In the genomic region with DNA sequence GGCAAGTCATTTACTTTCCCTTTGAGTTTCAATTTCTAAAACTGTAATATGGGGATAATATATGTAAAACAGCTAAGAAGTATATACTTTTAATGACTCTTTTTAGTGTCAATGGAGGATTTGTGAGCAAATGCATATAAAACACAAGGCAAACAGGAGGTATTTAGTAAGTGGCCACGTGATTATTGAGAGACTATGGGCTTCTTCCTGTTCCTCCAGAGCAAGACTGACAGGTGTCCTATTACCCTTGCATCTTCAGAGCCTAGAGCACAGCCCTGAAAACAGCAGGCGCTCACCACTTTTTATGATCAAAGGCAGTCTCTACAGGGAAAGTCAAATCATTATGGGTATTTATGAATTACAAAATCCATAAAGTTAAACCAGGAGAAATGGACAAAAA, we compare ENCODE assay signal across 1 cellular context.
TF ChIP-seq lines count a peak whose summit lies in the region.

No MANE protein-coding gene starts in this region.

TF ChIP-seq in GM23338, 12 proteins besides CTCF, POLR2A, EP300 and RAD21 (continued from another document):
- TF ChIP-seq, protein P1, sequence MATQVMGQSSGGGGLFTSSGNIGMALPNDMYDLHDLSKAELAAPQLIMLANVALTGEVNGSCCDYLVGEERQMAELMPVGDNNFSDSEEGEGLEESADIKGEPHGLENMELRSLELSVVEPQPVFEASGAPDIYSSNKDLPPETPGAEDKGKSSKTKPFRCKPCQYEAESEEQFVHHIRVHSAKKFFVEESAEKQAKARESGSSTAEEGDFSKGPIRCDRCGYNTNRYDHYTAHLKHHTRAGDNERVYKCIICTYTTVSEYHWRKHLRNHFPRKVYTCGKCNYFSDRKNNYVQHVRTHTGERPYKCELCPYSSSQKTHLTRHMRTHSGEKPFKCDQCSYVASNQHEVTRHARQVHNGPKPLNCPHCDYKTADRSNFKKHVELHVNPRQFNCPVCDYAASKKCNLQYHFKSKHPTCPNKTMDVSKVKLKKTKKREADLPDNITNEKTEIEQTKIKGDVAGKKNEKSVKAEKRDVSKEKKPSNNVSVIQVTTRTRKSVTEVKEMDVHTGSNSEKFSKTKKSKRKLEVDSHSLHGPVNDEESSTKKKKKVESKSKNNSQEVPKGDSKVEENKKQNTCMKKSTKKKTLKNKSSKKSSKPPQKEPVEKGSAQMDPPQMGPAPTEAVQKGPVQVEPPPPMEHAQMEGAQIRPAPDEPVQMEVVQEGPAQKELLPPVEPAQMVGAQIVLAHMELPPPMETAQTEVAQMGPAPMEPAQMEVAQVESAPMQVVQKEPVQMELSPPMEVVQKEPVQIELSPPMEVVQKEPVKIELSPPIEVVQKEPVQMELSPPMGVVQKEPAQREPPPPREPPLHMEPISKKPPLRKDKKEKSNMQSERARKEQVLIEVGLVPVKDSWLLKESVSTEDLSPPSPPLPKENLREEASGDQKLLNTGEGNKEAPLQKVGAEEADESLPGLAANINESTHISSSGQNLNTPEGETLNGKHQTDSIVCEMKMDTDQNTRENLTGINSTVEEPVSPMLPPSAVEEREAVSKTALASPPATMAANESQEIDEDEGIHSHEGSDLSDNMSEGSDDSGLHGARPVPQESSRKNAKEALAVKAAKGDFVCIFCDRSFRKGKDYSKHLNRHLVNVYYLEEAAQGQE (IDR thresholded peaks at IDR 0.05; ENCODE audit: unreplicated experiment) = no peak
- no peak for TF ChIP-seq JUNB (IDR thresholded peaks at IDR 0.05; ENCODE audit: unreplicated experiment)
- TF ChIP-seq, protein P2, sequence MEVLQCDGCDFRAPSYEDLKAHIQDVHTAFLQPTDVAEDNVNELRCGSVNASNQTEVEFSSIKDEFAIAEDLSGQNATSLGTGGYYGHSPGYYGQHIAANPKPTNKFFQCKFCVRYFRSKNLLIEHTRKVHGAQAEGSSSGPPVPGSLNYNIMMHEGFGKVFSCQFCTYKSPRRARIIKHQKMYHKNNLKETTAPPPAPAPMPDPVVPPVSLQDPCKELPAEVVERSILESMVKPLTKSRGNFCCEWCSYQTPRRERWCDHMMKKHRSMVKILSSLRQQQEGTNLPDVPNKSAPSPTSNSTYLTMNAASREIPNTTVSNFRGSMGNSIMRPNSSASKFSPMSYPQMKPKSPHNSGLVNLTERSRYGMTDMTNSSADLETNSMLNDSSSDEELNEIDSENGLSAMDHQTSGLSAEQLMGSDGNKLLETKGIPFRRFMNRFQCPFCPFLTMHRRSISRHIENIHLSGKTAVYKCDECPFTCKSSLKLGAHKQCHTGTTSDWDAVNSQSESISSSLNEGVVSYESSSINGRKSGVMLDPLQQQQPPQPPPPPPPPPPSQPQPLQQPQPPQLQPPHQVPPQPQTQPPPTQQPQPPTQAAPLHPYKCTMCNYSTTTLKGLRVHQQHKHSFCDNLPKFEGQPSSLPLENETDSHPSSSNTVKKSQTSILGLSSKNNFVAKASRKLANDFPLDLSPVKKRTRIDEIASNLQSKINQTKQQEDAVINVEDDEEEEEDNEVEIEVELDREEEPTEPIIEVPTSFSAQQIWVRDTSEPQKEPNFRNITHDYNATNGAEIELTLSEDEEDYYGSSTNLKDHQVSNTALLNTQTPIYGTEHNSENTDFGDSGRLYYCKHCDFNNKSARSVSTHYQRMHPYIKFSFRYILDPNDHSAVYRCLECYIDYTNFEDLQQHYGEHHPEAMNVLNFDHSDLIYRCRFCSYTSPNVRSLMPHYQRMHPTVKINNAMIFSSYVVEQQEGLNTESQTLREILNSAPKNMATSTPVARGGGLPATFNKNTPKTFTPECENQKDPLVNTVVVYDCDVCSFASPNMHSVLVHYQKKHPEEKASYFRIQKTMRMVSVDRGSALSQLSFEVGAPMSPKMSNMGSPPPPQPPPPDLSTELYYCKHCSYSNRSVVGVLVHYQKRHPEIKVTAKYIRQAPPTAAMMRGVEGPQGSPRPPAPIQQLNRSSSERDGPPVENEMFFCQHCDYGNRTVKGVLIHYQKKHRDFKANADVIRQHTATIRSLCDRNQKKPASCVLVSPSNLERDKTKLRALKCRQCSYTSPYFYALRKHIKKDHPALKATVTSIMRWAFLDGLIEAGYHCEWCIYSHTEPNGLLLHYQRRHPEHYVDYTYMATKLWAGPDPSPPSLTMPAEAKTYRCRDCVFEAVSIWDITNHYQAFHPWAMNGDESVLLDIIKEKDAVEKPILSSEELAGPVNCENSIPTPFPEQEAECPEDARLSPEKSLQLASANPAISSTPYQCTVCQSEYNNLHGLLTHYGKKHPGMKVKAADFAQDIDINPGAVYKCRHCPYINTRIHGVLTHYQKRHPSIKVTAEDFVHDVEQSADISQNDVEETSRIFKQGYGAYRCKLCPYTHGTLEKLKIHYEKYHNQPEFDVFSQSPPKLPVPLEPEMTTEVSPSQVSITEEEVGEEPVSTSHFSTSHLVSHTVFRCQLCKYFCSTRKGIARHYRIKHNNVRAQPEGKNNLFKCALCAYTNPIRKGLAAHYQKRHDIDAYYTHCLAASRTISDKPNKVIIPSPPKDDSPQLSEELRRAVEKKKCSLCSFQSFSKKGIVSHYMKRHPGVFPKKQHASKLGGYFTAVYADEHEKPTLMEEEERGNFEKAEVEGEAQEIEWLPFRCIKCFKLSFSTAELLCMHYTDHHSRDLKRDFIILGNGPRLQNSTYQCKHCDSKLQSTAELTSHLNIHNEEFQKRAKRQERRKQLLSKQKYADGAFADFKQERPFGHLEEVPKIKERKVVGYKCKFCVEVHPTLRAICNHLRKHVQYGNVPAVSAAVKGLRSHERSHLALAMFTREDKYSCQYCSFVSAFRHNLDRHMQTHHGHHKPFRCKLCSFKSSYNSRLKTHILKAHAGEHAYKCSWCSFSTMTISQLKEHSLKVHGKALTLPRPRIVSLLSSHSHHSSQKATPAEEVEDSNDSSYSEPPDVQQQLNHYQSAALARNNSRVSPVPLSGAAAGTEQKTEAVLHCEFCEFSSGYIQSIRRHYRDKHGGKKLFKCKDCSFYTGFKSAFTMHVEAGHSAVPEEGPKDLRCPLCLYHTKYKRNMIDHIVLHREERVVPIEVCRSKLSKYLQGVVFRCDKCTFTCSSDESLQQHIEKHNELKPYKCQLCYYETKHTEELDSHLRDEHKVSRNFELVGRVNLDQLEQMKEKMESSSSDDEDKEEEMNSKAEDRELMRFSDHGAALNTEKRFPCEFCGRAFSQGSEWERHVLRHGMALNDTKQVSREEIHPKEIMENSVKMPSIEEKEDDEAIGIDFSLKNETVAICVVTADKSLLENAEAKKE (CRISPR knock-in tag; IDR thresholded peaks at IDR 0.05) = no peak
